Comparison of ENCODE assay signal across 8 cellular contexts in genomic region chr10:110918633-110919348, GRCh38. TPM values are rescaled to one million over a fixed set of nuclear protein-coding genes. Genes with fewer than 3 reads are reported as not detected.
DNase-seq lines count a peak whose midpoint lies in the region; ATAC-seq, FAIRE-seq and TF ChIP-seq lines count a peak whose summit lies in the region.

BBIP1 (minus strand) TSS chr10:110919180; CDS start chr10:110918157, 1,023 bp downstream.

- H3K36me3 Mint-ChIP-seq in central memory CD8-positive, alpha-beta T cell (ENCODE audit: insufficient read depth), result peaks cover 29% of the 10 kb centered on the region

- H4K20me1 ChIP-seq in SU-DHL-6 (ENCODE audit: low read depth, low read length), result peaks cover 28% of the 10 kb centered on the region

- peak within 1 kb of the TSS; percentile 86 for H3K9ac ChIP-seq in SU-DHL-6 (ENCODE audit: low read length)

- peaks cover 37% of the 10 kb centered on the region for H3K79me2 ChIP-seq in SU-DHL-6 (ENCODE audit: insufficient read depth, low read length)

- TF ChIP-seq POLR2A in GM12891 (IDR thresholded peaks at IDR 0.05; ENCODE audit: low read depth, low read length), result peak; percentile 71

- H3K27ac Mint-ChIP-seq in central memory CD8-positive, alpha-beta T cell (ENCODE audit: low read depth), result peak within 1 kb of the TSS; percentile 95

- DNase-seq in GM12891 (ENCODE audit: insufficient read length, low spot score), result peak; percentile 60
- DNase-seq in NCI-H1048 (lab: John Stamatoyannopoulos, UW), result peak; percentile 99
- DNase-seq in central memory CD8-positive, alpha-beta T cell (ENCODE audit: low spot score in 2 of 2), result peak in 1 of 2 donors; percentile 67
- DNase-seq in inferior parietal cortex (ENCODE audit: extremely low spot score), result peak; percentile 100

- H3K9me3 Mint-ChIP-seq in central memory CD8-positive, alpha-beta T cell, result no peaks in the 10 kb centered on the region

- peak; percentile 100 for FAIRE-seq in GM12891 (lab: Jason Lieb, UNC)

- H3K4me1 Mint-ChIP-seq in central memory CD8-positive, alpha-beta T cell, result peaks cover 37% of the 10 kb centered on the region

- peak within 1 kb of the TSS; percentile 95 for H3K4me3 Mint-ChIP-seq in central memory CD8-positive, alpha-beta T cell

- peak; percentile 84 for ATAC-seq in HG02642 (IDR thresholded peaks at IDR 0.05; ENCODE audit: poor library complexity, unreplicated experiment)
- peak; percentile 94 for ATAC-seq in central memory CD8-positive, alpha-beta T cell (replicated peaks; ENCODE audit: extremely low read depth, poor library complexity, severe bottlenecking)

- peaks cover 13% of the 10 kb centered on the region for H3K36me3 ChIP-seq in SU-DHL-6 (ENCODE audit: low read length)

- H3K4me3 ChIP-seq in SU-DHL-6 (ENCODE audit: insufficient read depth, low read length, poor library complexity, severe bottlenecking), result peak within 1 kb of the TSS; percentile 74
- H3K4me3 ChIP-seq in skin epidermis, result peak within 1 kb of the TSS; percentile 63 to 89 (median 79)

- H3K27me3 ChIP-seq in SU-DHL-6 (ENCODE audit: low read length), result no peaks in the 10 kb centered on the region

- peak within 1 kb of the TSS; percentile 96 for H3K27ac ChIP-seq in 22Rv1
- H3K27ac ChIP-seq in SU-DHL-6 (ENCODE audit: low read depth, low read length), result peak within 1 kb of the TSS; percentile 91
- H3K27ac ChIP-seq in skin epidermis, result peak within 1 kb of the TSS; percentile 84 to 99 (median 98)

- H3F3A ChIP-seq in SU-DHL-6 (ENCODE audit: insufficient read depth), result peaks cover 29% of the 10 kb centered on the region

- H3K27me3 Mint-ChIP-seq in central memory CD8-positive, alpha-beta T cell, result no peaks in the 10 kb centered on the region

- no peaks in the 10 kb centered on the region for H3K9me3 ChIP-seq in SU-DHL-6 (ENCODE audit: insufficient read depth, low read length)

- peak within 1 kb of the TSS; percentile 97 for H3K4me2 ChIP-seq in SU-DHL-6 (ENCODE audit: low read depth, low read length, poor library complexity, severe bottlenecking)

- TF ChIP-seq CTCF in 22Rv1 (IDR thresholded peaks at IDR 0.05) (no peak), SU-DHL-6 (IDR thresholded peaks at IDR 0.05; ENCODE audit: insufficient read depth, low read length, poor library complexity, severe bottlenecking) (no peak)

- peak within 1 kb of the TSS; percentile 93 for H2AFZ ChIP-seq in SU-DHL-6 (ENCODE audit: low read depth, low read length, severe bottlenecking)

- no peaks in the 10 kb centered on the region for H3K9me2 ChIP-seq in SU-DHL-6 (replicated peaks; ENCODE audit: insufficient read depth, low read length)

TF ChIP-seq in GM12891, 5 proteins besides CTCF, POLR2A, EP300 and RAD21:
- TF ChIP-seq SPI1 (IDR thresholded peaks at IDR 0.05; ENCODE audit: low read depth, low read length) (peak; percentile 74; the same call in 1 of the 2 replicates), POLR2AphosphoS5 (IDR thresholded peaks at IDR 0.05; ENCODE audit: low read depth, low read length) (peak; percentile 82), POU2F2 (IDR thresholded peaks at IDR 0.05; ENCODE audit: low read depth, low read length) (peak; percentile 37; the same call in 1 of the 2 replicates), PAX5 (IDR thresholded peaks at IDR 0.05; ENCODE audit: insufficient read depth, low read length, severe bottlenecking) (no peak), TAF1 (IDR thresholded peaks at IDR 0.05; ENCODE audit: low read depth, low read length) (peak; percentile 67; the same call in 1 of the 2 replicates)

RNA-seq across cellular contexts. Expression of gene BBIP1, which starts in this region (rescaled TPM):
- 19.9 TPM for polyA plus RNA-seq in GM12891 (2012; ENCODE audit: low read depth, missing spikeins)
